Comparison of ENCODE assay signal across 8 cellular contexts in the genomic region with DNA sequence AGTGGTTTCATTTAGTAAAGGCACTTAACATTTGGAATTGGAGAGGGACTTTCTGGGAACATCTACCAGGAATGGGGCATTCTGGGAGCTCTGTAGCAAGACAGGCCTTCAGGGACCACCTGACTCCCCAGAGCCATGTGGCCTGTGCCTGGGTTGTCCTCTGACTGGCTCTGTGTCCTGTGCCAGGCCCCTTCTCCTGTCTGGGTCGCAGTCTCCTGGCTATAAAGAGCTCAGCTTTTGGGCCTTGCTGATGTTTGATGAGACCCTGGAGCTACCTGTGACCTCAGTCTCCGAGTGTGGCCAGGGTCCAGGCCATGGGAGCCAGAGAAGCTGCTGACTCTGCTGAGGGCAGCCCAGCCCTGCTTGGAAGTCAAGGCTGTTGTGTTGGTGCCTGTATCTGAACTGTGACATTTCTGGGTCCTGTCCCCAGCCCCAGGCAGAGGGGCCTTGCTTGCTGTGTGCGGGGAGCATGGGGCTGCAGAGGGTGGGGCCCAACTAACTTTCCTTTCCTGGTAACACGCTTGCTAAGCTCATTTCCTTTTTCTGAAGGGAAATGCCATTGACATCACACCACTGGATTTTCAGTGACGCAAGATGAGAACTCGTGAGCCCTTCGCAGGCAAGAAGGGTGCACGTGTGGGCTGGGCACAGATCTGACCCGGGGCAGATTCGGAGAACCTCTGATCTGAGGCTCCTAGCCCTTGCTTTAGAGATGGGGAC. TPM values are rescaled to one million over a fixed set of nuclear protein-coding genes. Genes with fewer than 3 reads are reported as not detected.
DNase-seq lines count a peak whose midpoint lies in the region; ATAC-seq and TF ChIP-seq lines count a peak whose summit lies in the region.

No MANE protein-coding gene starts in this region.

- no peaks in the 10 kb centered on the region for H3K27me3 ChIP-seq in prostate gland (replicated peaks; ENCODE audit: insufficient read depth)

- TF ChIP-seq POLR2A in prostate gland (IDR thresholded peaks at IDR 0.05) = no peak

- DNase-seq in GDM1 (lab: John Stamatoyannopoulos, UW) = peak; percentile 13
- DNase-seq in activated CD4-positive, alpha-beta T cell treated with anti-CD3 and anti-CD28 coated beads for 4 hours = peak; percentile 12 to 20
- peak; percentile 76 for DNase-seq in fibroblast of the aortic adventitia (ENCODE audit: low read depth)
- no peak for DNase-seq in prostate gland (ENCODE audit: low spot score)
- no peak for DNase-seq in NCI-H1048 (lab: John Stamatoyannopoulos, UW)
- DNase-seq in HUDEP-2 (lab: John Stamatoyannopoulos, UW; ENCODE audit: unreplicated experiment in 76 of 76) = no peak
- DNase-seq in immature natural killer cell = no peak

- whole genome bisulfite sequencing in prostate gland = 85% methylated on average over 9 of the region's 10 CpGs

- no peak overlapping the region for H3K4me3 Mint-ChIP-seq in immature natural killer cell

- peak overlapping the region in 2 of 6 donors; percentile 11 to 20 for H3K27ac Mint-ChIP-seq in immature natural killer cell

- H3K4me1 Mint-ChIP-seq in immature natural killer cell = peaks cover 22 to 33% of the 10 kb centered on the region in 2 donors

- H3K4me3 ChIP-seq in fibroblast of the aortic adventitia (ENCODE audit: low read depth, low read length) = no peak overlapping the region
- no peak overlapping the region for H3K4me3 ChIP-seq in prostate gland

- ATAC-seq in HG03175 (IDR thresholded peaks at IDR 0.05; ENCODE audit: unreplicated experiment) = no peak

- TF ChIP-seq CTCF in fibroblast of the aortic adventitia (IDR thresholded peaks at IDR 0.05; ENCODE audit: insufficient read depth, low read length) (no peak), prostate gland (IDR thresholded peaks at IDR 0.05) (no peak)

- intact Hi-C loops in prostate gland (cut with DNase I) = no loop called here

- H3K9me3 Mint-ChIP-seq in immature natural killer cell = peaks cover 0 to 10% (median 6%) of the 10 kb centered on the region in 6 donors

- peaks cover 0 to 6% (median 5%) of the 10 kb centered on the region in 3 donors for H3K36me3 Mint-ChIP-seq in immature natural killer cell

- peaks cover 20 to 24% (median 23%) of the 10 kb centered on the region in 3 donors for H3K27me3 Mint-ChIP-seq in immature natural killer cell (ENCODE audit: low read depth in 3 of 3)

- peak overlapping the region; percentile 30 to 53 for H3K27ac ChIP-seq in prostate gland

- no peaks in the 10 kb centered on the region for H3K9me3 ChIP-seq in prostate gland

- H3K36me3 ChIP-seq in prostate gland = no peaks in the 10 kb centered on the region

- no peaks in the 10 kb centered on the region for H3K4me1 ChIP-seq in prostate gland (replicated peaks)

RNA-seq across cellular contexts. Expression of gene LRRC32, which starts 41.3 kb away (rescaled TPM):
- total RNA-seq in fibroblast of the aortic adventitia (ENCODE audit: low replicate concordance) (23.1 and 30.0 TPM in 2 replicates), prostate gland (10 to 100 TPM; 16.2 to 37.3 TPM)
- polyA plus RNA-seq in immature natural killer cell = under 1 TPM in 1 of 3 donors, not detected in 2; 0.45 TPM

Comparison
In these comparisons a context has a peak if more than half of its experiments do, and no peak if none do; other contexts are left out.
1. DNase-seq: peak in GDM1 (single experiment), activated CD4-positive, alpha-beta T cell treated with anti-CD3 and anti-CD28 coated beads for 4 hours (2 of 2) and fibroblast of the aortic adventitia (single experiment); none in prostate gland (single experiment), NCI-H1048 (single experiment), HUDEP-2 (0 of 76) and immature natural killer cell (0 of 3).